24 cellular contexts compared by ENCODE assay signal in the genomic region with DNA sequence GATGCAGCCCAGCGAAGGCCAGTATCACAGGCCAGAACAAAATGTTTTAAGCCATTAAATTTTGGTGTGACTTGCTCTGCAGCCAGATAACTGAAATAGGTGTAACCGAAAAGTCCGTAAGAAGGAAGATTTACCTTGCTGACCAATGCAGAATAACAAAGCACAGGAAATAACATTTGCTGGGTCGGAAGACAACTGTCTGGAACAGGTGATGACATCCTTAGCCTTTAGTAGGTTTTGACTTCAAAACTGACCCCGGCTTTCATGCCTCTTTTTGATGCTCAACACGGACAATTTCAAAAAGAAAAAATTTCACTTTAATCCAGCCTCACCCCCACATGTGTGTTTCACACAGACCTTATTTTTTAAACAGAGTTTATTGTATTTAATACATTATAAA.
"Had no signal": no experiment of that assay in that cellular context is flagged by ENCODE, and none has a peak within 500 bp of the region (broad histone marks: within the 10 kb centered on the region; RNA-seq: fewer than 3 reads in every experiment).

No MANE protein-coding gene starts in this region.

- FAIRE-seq: keratinocyte had no signal

- H3K36me3 ChIP-seq: ovary, transverse colon had no signal

- H3K27ac ChIP-seq: left lung, ovary, skin epidermis, stomach, testis, upper lobe of left lung, vagina had no signal

- H3K4me1 ChIP-seq: left lung, stomach, testis, transverse colon, vagina had no signal

- DNase-seq: hippocampal formation; kidney glomerular epithelial cell; left colon; left lung; midbrain; mucosa of descending colon; naive thymus-derived CD8-positive, alpha-beta T cell; ovary; right cardiac atrium; stimulated activated CD4-positive, alpha-beta T cell treated with anti-CD3 and anti-CD28 coated beads, Interleukin-12 subunit alpha, Interleukin-12 subunit beta, amount 100 ng/mL, for 4 hours; stimulated activated CD4-positive, alpha-beta T cell treated with anti-CD3 and anti-CD28 coated beads, Interleukin-15, amount 100 ng/mL, for 24 hours; stimulated activated CD4-positive, alpha-beta T cell treated with anti-CD3 and anti-CD28 coated beads, Interleukin-2, amount 100 ng/mL, for 24 hours; stimulated activated CD4-positive, alpha-beta T cell treated with anti-CD3 and anti-CD28 coated beads, Interleukin-4, amount 100 ng/mL, for 1 hour; stimulated activated naive B cell treated with anti-CD40 and anti-IgM and Interleukin-4, amounts not matched to agents 10 μg/mL and 1 μg/mL and 100 μg/mL, for 72 hours; stimulated activated naive CD8-positive, alpha-beta T cell treated with anti-CD3 and anti-CD28 coated beads, Interleukin-15, Interleukin-2, amounts not matched to agents 100 U/mL and 50 U/mL, for 24 hours; stomach; testis; thyroid gland; transverse colon; upper lobe of left lung had no signal

- H3K9me3 ChIP-seq: left lung, mucosa of descending colon, ovary, stomach, testis, thyroid gland, transverse colon, upper lobe of left lung, vagina had no signal

- H3K4me3 ChIP-seq: left lung, lung, mucosa of descending colon, ovary, skin epidermis, stomach, testis, thyroid gland, transverse colon, upper lobe of left lung, vagina had no signal

- H3K27me3 ChIP-seq: left lung, ovary, stomach, testis, thyroid gland, transverse colon, upper lobe of left lung, vagina had no signal

- ATAC-seq: left colon; left lung; mucosa of descending colon; naive thymus-derived CD8-positive, alpha-beta T cell; right cardiac atrium; stimulated activated naive B cell treated with anti-CD40 and anti-IgM and Interleukin-4, amounts not matched to agents 10 μg/mL and 1 μg/mL and 100 μg/mL, for 72 hours; stimulated activated naive CD8-positive, alpha-beta T cell treated with anti-CD3 and anti-CD28 coated beads, Interleukin-15, Interleukin-2, amounts not matched to agents 100 U/mL and 50 U/mL, for 24 hours had no signal
